1 cellular context compared by ENCODE assay signal in genomic region chrX:30615229-30615628, GRCh38.
TF ChIP-seq lines count a peak whose summit lies in the region.

No MANE protein-coding gene starts in this region.

TF ChIP-seq in IMR-90, 13 proteins besides CTCF, POLR2A, EP300 and RAD21 (continued from another document):
- TF ChIP-seq RCOR1 (IDR thresholded peaks at IDR 0.05; ENCODE audit: insufficient replicate concordance, low read length) (no peak), BHLHE40 (IDR thresholded peaks at IDR 0.05; ENCODE audit: low read depth, low read length) (no peak)
TF ChIP-seq in IMR-90: peak in this region for 0.
